ENCODE assay signal across 1 cellular context in the genomic region with DNA sequence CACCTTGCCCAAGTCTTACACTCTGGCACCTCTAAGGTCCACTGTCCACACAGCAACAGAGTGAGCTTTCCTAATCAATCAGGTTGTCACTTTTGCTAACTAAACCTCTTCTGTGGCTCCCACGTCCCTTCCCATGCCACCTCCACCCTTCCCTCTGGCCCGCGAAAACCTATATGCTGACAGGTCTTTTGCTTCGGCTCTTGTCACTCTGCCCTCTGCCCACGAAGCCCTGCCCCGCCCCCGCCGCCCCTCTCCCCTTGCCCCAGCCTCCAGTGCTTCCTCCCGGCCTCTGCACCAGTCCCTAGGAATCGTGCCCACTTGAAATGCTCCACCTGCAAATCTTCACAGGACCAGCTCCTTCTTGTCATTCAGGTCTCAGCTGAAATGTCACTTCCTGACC.
TF ChIP-seq lines count a peak whose summit lies in the region.

No MANE protein-coding gene starts in this region.

TF ChIP-seq in A549, 52 proteins besides CTCF, POLR2A, EP300 and RAD21 (continued from another document):
- TF ChIP-seq, protein P1, sequence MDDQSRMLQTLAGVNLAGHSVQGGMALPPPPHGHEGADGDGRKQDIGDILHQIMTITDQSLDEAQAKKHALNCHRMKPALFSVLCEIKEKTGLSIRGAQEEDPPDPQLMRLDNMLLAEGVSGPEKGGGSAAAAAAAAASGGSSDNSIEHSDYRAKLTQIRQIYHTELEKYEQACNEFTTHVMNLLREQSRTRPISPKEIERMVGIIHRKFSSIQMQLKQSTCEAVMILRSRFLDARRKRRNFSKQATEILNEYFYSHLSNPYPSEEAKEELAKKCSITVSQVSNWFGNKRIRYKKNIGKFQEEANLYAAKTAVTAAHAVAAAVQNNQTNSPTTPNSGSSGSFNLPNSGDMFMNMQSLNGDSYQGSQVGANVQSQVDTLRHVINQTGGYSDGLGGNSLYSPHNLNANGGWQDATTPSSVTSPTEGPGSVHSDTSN (IDR thresholded peaks at IDR 0.05): no peak
- no peak for TF ChIP-seq POLR2AphosphoS2 (conservative IDR thresholded peaks at IDR 0.05; ENCODE audit: low read length)
